ENCODE assay signal across 16 cellular contexts in genomic region chr1:7987528-7987927, GRCh38. TPM values are rescaled to one million over a fixed set of nuclear protein-coding genes. Genes with fewer than 3 reads are reported as not detected.
A peak's percentile ranks its signal among the peaks of the same experiment; 100 is the strongest.
DNase-seq lines count a peak whose midpoint lies in the region; ATAC-seq and TF ChIP-seq lines count a peak whose summit lies in the region.
"Had no signal": no experiment of that assay in that cellular context is flagged by ENCODE, and none has a peak within 500 bp of the region (broad histone marks: within the 10 kb centered on the region; RNA-seq: fewer than 3 reads in every experiment).

No MANE protein-coding gene starts in this region.

- ATAC-seq in WTC11 (no peak), HG02970 (IDR thresholded peaks at IDR 0.05; ENCODE audit: low FRiP score, unreplicated experiment) (no peak)
- ATAC-seq: A549, GM12878, HepG2 had no signal

- peaks cover 4% of the 10 kb centered on the region for H3K79me1 ChIP-seq in neuronal stem cell (ENCODE audit: low read depth, low read length)

- H2BK5ac ChIP-seq in neuronal stem cell (ENCODE audit: low read length), result no peak overlapping the region

- H3K27ac ChIP-seq in C4-2B, result peak overlapping the region; percentile 7; the same call in 1 of the 2 replicates
- H3K27ac ChIP-seq in PC-9, result peak overlapping the region; percentile 69; the same call in 1 of the 2 replicates
- no peak overlapping the region for H3K27ac ChIP-seq in neuronal stem cell (replicated peaks; ENCODE audit: low read length)

- H3K36me3 ChIP-seq in PC-9 (ENCODE audit: low read depth), result no peaks in the 10 kb centered on the region; the same call in 1 of the 2 replicates
- peaks cover 26 to 61% of the 10 kb centered on the region in 2 donors for H3K36me3 ChIP-seq in neuronal stem cell (replicated peaks in 1 of 2; ENCODE audit: control insufficient read depth in 2 of 2, insufficient read depth in 2 of 2, low read length in 2 of 2)

- peaks cover 9% of the 10 kb centered on the region for H3K9me3 Mint-ChIP-seq in WTC11
- H3K9me3 Mint-ChIP-seq: HFFc6 had no signal

- peaks cover 22% of the 10 kb centered on the region for H3K4me1 Mint-ChIP-seq in WTC11

- no peak overlapping the region for H3K18ac ChIP-seq in neuronal stem cell (ENCODE audit: low read length)

- H3K9me3 ChIP-seq in PC-9 (ENCODE audit: insufficient read depth, low read depth) (no peaks in the 10 kb centered on the region), neuronal stem cell (replicated peaks in 1 of 2; ENCODE audit: control insufficient read depth in 2 of 2, insufficient read depth in 1 of 2, low read depth in 1 of 2, low read length in 2 of 2) (no peaks in the 10 kb centered on the region)
- H3K9me3 ChIP-seq: A549, HAP-1 had no signal

- H3K4ac ChIP-seq in neuronal stem cell (ENCODE audit: low read length), result no peak overlapping the region

- no peaks in the 10 kb centered on the region for H4K20me1 ChIP-seq in PC-9 (ENCODE audit: insufficient read depth)

- peaks cover 15% of the 10 kb centered on the region for H3K79me2 ChIP-seq in PC-9 (ENCODE audit: low read depth)

- CTCF ChIA-PET in PC-9 (lab: Charles Lee), result no interaction called here
- CTCF ChIA-PET in WTC11 (lab: Charles Lee), result interaction anchor here (2.5 to 2.6 kb wide), 2 partner anchors 28 to 327 kb away, joined by 7 to 9 read pairs; no protein-coding TSS in a partner anchor

- H4K8ac ChIP-seq in neuronal stem cell (ENCODE audit: low read depth, low read length), result no peak overlapping the region

- POLR2A ChIA-PET in PC-9 (lab: Charles Lee; ENCODE audit: unreplicated experiment), result no interaction called here
- POLR2A ChIA-PET in WTC11 (lab: Charles Lee), result interaction anchor here (0.7 kb wide), 1 partner anchor 265 kb away, joined by 5 read pairs; no protein-coding TSS in a partner anchor

- DNase-seq in PC-9 (no peak), WTC11 (ENCODE audit: low spot score) (no peak), posterior vena cava (ENCODE audit: low spot score) (peak; percentile 44), cerebellum (ENCODE audit: low spot score) (no peak), neuronal stem cell (ENCODE audit: low spot score) (no peak)
- DNase-seq: Calu3, DMS79, GOT3, HFFc6 had no signal

- no peak overlapping the region for H2BK12ac ChIP-seq in neuronal stem cell (ENCODE audit: low read length)

- H3K4me3 ChIP-seq in PC-9 (no peak overlapping the region), neuronal stem cell (ENCODE audit: low read length in 2 of 2) (no peak overlapping the region)
- H3K4me3 ChIP-seq: A549, GM12878, HAP-1 had no signal

- H2BK15ac ChIP-seq in neuronal stem cell (ENCODE audit: low read length), result no peak overlapping the region

- H3K14ac ChIP-seq in neuronal stem cell (ENCODE audit: low read length), result no peak overlapping the region

- peaks cover 23% of the 10 kb centered on the region; the same call in 1 of the 2 replicates for H3F3A ChIP-seq in PC-9 (ENCODE audit: insufficient read depth, low read depth)

- H3K23ac ChIP-seq in neuronal stem cell (ENCODE audit: low read depth, low read length, poor library complexity), result no peak overlapping the region

- H3K4me2 ChIP-seq in PC-9 (no peak overlapping the region), neuronal stem cell (ENCODE audit: insufficient read depth, low read length, poor library complexity, severe bottlenecking) (no peak overlapping the region)
- H3K4me2 ChIP-seq: A549 had no signal

- no CpG with 5 or more reads among the region's 7 CpGs for WGBS in neuronal stem cell (ENCODE audit: extremely low coverage in 2 of 2, insufficient read length in 2 of 2, insufficient replicate concordance in 1 of 2), 2 donors

- peaks cover 21% of the 10 kb centered on the region for H3K4me1 ChIP-seq in PC-9 (replicated peaks; ENCODE audit: insufficient read depth)
- H3K4me1 ChIP-seq in neuronal stem cell (ENCODE audit: control insufficient read depth in 2 of 2, insufficient read depth in 1 of 2, low read depth in 1 of 2, low read length in 2 of 2), result peaks cover 9 to 11% of the 10 kb centered on the region in 2 donors
- H3K4me1 ChIP-seq: HAP-1 had no signal

- peaks cover 44% of the 10 kb centered on the region for H3K36me3 Mint-ChIP-seq in WTC11

- no peak overlapping the region for H2BK120ac ChIP-seq in neuronal stem cell (ENCODE audit: low read depth, low read length)

- 0 out of 2 replicates have a peak overlapping the region, but pooled peaks have one; percentile 50 for H3K27ac Mint-ChIP-seq in WTC11
- H3K27ac Mint-ChIP-seq: HFFc6 had no signal

- BruUV-seq in PC-9 (replicated peaks; lab: Mats Ljungman, UMichigan), result no TSS peak

- H3K4me3 Mint-ChIP-seq in WTC11, result no peak overlapping the region
- H3K4me3 Mint-ChIP-seq: HFFc6 had no signal

- H4K91ac ChIP-seq in neuronal stem cell (ENCODE audit: low read depth, low read length, poor library complexity), result no peak overlapping the region

- H3K27me3 ChIP-seq in PC-9 (ENCODE audit: insufficient read depth, low read depth) (no peaks in the 10 kb centered on the region), neuronal stem cell (ENCODE audit: control insufficient read depth in 3 of 3, insufficient read depth in 3 of 3, low read depth in 1 of 3, low read length in 3 of 3) (no peaks in the 10 kb centered on the region)

- TF ChIP-seq CTCF in C4-2B (conservative IDR thresholded peaks at IDR 0.05) (no peak), PC-9 (conservative IDR thresholded peaks at IDR 0.05) (no peak), WTC11 (IDR thresholded peaks at IDR 0.05) (no peak)

- no peak overlapping the region for H2AFZ ChIP-seq in PC-9
- H2AFZ ChIP-seq in neuronal stem cell (ENCODE audit: low read length), result no peak overlapping the region

- no peaks in the 10 kb centered on the region for H3K9me2 ChIP-seq in PC-9 (ENCODE audit: insufficient read depth)

- intact Hi-C loops in PC-9 (cut with micrococcal nuclease; ENCODE audit: unreplicated experiment) (no loop called here), posterior vena cava (cut with DNase I) (loop anchor here in 1 of 2 donors (10.0 kb wide), 1 partner anchor 327 kb away; the partner anchor contains the start of gene SLC45A1)

- H3K9ac ChIP-seq in neuronal stem cell (ENCODE audit: low read depth, low read length, poor library complexity), result no peak overlapping the region

- H2AK5ac ChIP-seq in neuronal stem cell (ENCODE audit: low read depth, low read length), result no peak overlapping the region

- H3K27me3 Mint-ChIP-seq in WTC11 (ENCODE audit: low read depth), result no peaks in the 10 kb centered on the region

TF ChIP-seq in WTC11, 78 proteins besides CTCF, POLR2A, EP300 and RAD21:
- TF ChIP-seq ELF4 (CRISPR knock-in tag; IDR thresholded peaks at IDR 0.05; ENCODE audit: low read depth), result no peak
- no peak for TF ChIP-seq FOXP4 (CRISPR knock-in tag; IDR thresholded peaks at IDR 0.05)
- peak; percentile 79; the same call in 1 of the 2 replicates for TF ChIP-seq ZNF121 (CRISPR knock-in tag; IDR thresholded peaks at IDR 0.05)

RNA-seq across cellular contexts. Expression of gene PARK7, which starts 26.0 kb away (rescaled TPM):
- total RNA-seq in PC-9 (2021) (242 and 291 TPM in 2 replicates), WTC11 (2021) (337 to 343 TPM (median 340 TPM) in 3 replicates), posterior vena cava (100 to 1,000 TPM; 192 to 209 TPM), cerebellum (80.4 TPM)
- 220 TPM for polyA plus RNA-seq in neuronal stem cell (2013, experiment 1 of 2)
- 221 TPM for polyA plus RNA-seq in neuronal stem cell (2013, experiment 2 of 2)

RNA-seq across cellular contexts. Expression of gene ERRFI1, which starts 38.6 kb away (rescaled TPM):
- total RNA-seq in PC-9 (2021) (44.9 and 47.8 TPM in 2 replicates), WTC11 (2021) (34.5 to 44.6 TPM (median 35.8 TPM) in 3 replicates), posterior vena cava (100 to 1,000 TPM in 1 of 2 donors, 10 to 100 TPM in 1; 84.4 to 151 TPM), cerebellum (22.0 TPM)
- polyA plus RNA-seq in neuronal stem cell (2013, experiment 1 of 2), result 33.5 TPM
- 32.9 TPM for polyA plus RNA-seq in neuronal stem cell (2013, experiment 2 of 2)

RNA-seq across cellular contexts. Expression of gene TNFRSF9, which starts 46.9 kb away (rescaled TPM):
- total RNA-seq in PC-9 (2021), result 0.70 and 1.3 TPM in 2 replicates
- total RNA-seq in WTC11 (2021), result 0.11 to 0.14 TPM in 2 of 3 replicates, not detected in the other
- under 1 TPM in 1 of 2 donors, not detected in 1; 0.19 TPM for total RNA-seq in posterior vena cava
- total RNA-seq in cerebellum, result not detected
- under 0.01 TPM for polyA plus RNA-seq in neuronal stem cell (2013, experiment 1 of 2)
- not detected for polyA plus RNA-seq in neuronal stem cell (2013, experiment 2 of 2)
- total RNA-seq: HFFc6 had no signal
- polyA plus RNA-seq: BJ, HepG2 had no signal
